Comparison of ENCODE assay signal across 30 cellular contexts in the genomic region with DNA sequence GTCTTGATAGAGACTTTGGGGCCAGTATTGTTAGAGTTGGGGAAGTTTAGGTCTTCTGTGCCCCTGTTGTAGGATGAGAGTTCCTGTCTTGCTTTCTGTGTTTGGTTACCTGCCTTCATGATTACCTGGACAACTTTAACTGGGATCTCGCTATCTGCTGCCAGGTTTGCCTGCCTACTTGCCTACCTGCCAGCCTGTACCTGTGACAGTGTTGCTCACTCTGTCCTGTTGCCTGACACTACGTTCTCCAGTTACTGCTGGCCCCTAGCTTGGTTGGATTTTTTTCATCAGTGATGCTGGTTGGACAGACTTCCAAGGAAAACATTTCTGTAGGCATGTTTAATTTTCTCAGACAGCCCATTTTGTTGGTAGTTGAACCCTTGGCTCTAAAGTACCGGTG. TPM values are rescaled to one million over a fixed set of nuclear protein-coding genes. Genes with fewer than 3 reads are reported as not detected.
"Had no signal": no experiment of that assay in that cellular context is flagged by ENCODE, and none has a peak within 500 bp of the region (broad histone marks: within the 10 kb centered on the region; RNA-seq: fewer than 3 reads in every experiment).

No MANE protein-coding gene starts in this region.

- H3K9me3 ChIP-seq: lower lobe of right lung, prostate gland, testis, thyroid gland, upper lobe of right lung, uterus had no signal

- H3K27ac Mint-ChIP-seq: mesothelial cell of epicardium; natural killer cell treated with Interleukin-12 subunit alpha and Interleukin-12 subunit beta and Interleukin-15 and Interleukin-18, amount 100 ng/mL, for 72 hours; stimulated activated naive B cell treated with anti-CD40 and anti-IgM and Interleukin-4, amounts not matched to agents 10 μg/mL and 1 μg/mL and 100 μg/mL, for 72 hours had no signal

- H3K4me1 Mint-ChIP-seq: naive B cell; stimulated activated naive B cell treated with anti-CD40 and anti-IgM and Interleukin-4, amounts not matched to agents 10 μg/mL and 1 μg/mL and 100 μg/mL, for 72 hours had no signal

- H3K27me3 Mint-ChIP-seq: naive B cell; natural killer cell treated with Interleukin-12 subunit alpha and Interleukin-12 subunit beta and Interleukin-15 and Interleukin-18, amount 100 ng/mL, for 72 hours; stimulated activated naive B cell treated with anti-CD40 and anti-IgM and Interleukin-4, amounts not matched to agents 10 μg/mL and 1 μg/mL and 100 μg/mL, for 72 hours had no signal

- H3K27me3 ChIP-seq: stomach, testis, thyroid gland, transverse colon, upper lobe of right lung, uterus had no signal

- H3K36me3 Mint-ChIP-seq: naive B cell; natural killer cell treated with Interleukin-12 subunit alpha and Interleukin-12 subunit beta and Interleukin-15 and Interleukin-18, amount 100 ng/mL, for 72 hours; stimulated activated naive B cell treated with anti-CD40 and anti-IgM and Interleukin-4, amounts not matched to agents 10 μg/mL and 1 μg/mL and 100 μg/mL, for 72 hours had no signal

- H3K27ac ChIP-seq: lower lobe of right lung, prostate gland, skin epidermis, stomach, testis, thyroid gland, transverse colon, upper lobe of right lung, uterus had no signal

- H3K4me3 Mint-ChIP-seq: mesothelial cell of epicardium; naive B cell; natural killer cell treated with Interleukin-12 subunit alpha and Interleukin-12 subunit beta and Interleukin-15 and Interleukin-18, amount 100 ng/mL, for 72 hours; neural crest cell; stimulated activated naive B cell treated with anti-CD40 and anti-IgM and Interleukin-4, amounts not matched to agents 10 μg/mL and 1 μg/mL and 100 μg/mL, for 72 hours had no signal

- DNase-seq: head of caudate nucleus; hippocampal formation; kidney glomerular epithelial cell; left cardiac atrium; lower lobe of right lung; mammary epithelial cell; mesendoderm; naive B cell; nucleus accumbens; retina; right cardiac atrium; stimulated activated CD4-positive, alpha-beta T cell treated with anti-CD3 and anti-CD28 coated beads, Interleukin-12 subunit alpha, Interleukin-12 subunit beta, amount 100 ng/mL, for 4 hours; stimulated activated CD4-positive, alpha-beta T cell treated with anti-CD3 and anti-CD28 coated beads, Interleukin-15, amount 100 ng/mL, for 24 hours; stimulated activated CD4-positive, alpha-beta T cell treated with anti-CD3 and anti-CD28 coated beads, Interleukin-2, amount 100 ng/mL, for 24 hours; stimulated activated CD4-positive, alpha-beta T cell treated with anti-CD3 and anti-CD28 coated beads, Interleukin-4, amount 100 ng/mL, for 1 hour; stimulated activated naive B cell treated with anti-CD40 and anti-IgM and Interleukin-4, amounts not matched to agents 10 μg/mL and 1 μg/mL and 100 μg/mL, for 72 hours; stimulated activated naive CD8-positive, alpha-beta T cell treated with anti-CD3 and anti-CD28 coated beads, Interleukin-15, Interleukin-2, amounts not matched to agents 100 U/mL and 50 U/mL, for 24 hours; stomach; testis; thyroid gland; transverse colon; upper lobe of right lung; uterus had no signal

- H3K36me3 ChIP-seq: lower lobe of right lung, prostate gland, stomach, thyroid gland, transverse colon, upper lobe of right lung, uterus had no signal

- H3K4me1 ChIP-seq: lower lobe of right lung, prostate gland, testis, upper lobe of right lung, uterus had no signal

- H3K4me3 ChIP-seq: lower lobe of right lung, prostate gland, skin epidermis, stomach, testis, thyroid gland, transverse colon, upper lobe of right lung, uterus had no signal

- ATAC-seq: left cardiac atrium; left lobe of liver; lower lobe of right lung; natural killer cell treated with Interleukin-12 subunit alpha and Interleukin-12 subunit beta and Interleukin-15 and Interleukin-18, amount 100 ng/mL, for 72 hours; right cardiac atrium; sciatic nerve; stimulated activated naive B cell treated with anti-CD40 and anti-IgM and Interleukin-4, amounts not matched to agents 10 μg/mL and 1 μg/mL and 100 μg/mL, for 72 hours; stimulated activated naive CD8-positive, alpha-beta T cell treated with anti-CD3 and anti-CD28 coated beads, Interleukin-15, Interleukin-2, amounts not matched to agents 100 U/mL and 50 U/mL, for 24 hours; upper lobe of right lung had no signal

RNA-seq across cellular contexts. Expression of gene PPP1R9A, which starts 48.4 kb away (rescaled TPM):
- polyA plus RNA-seq: mammary epithelial cell had no signal
